In the genomic region with DNA sequence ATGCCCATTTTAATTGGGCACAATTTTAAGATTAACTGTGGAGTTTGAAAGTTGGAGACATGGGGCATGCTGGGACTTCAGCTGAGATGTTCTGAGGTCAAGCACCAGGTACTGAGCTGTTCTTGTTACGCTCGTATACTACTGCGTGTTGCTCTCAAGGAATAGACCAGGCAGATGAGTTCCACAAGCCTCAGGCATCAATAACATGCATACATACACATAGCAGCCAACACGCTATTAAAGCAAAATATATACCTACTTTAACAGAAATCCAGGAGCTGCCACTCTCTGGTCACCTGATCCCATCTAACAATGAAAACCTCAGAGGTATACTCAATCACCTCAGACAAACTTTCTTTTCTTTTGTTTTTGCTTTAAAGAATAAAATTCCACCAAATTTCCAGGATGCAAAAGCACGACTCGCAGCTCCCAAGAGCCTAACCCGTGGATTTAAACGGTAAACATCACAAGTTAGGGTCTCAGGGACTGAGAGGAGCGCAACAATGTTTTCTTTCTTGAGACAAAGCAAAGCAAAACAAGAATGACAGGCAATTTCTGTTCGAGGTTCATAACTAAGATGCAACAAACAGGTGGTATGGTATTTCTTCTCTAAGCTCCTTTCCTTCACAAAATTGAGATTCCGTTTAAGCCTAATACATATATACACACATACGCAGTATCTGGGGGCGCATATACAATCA, we compare ENCODE assay signal across 10 cellular contexts. TPM values are rescaled to one million over a fixed set of nuclear protein-coding genes. Genes with fewer than 3 reads are reported as not detected.
DNase-seq lines count a peak whose midpoint lies in the region; FAIRE-seq and TF ChIP-seq lines count a peak whose summit lies in the region.
"Had no signal": no experiment of that assay in that cellular context is flagged by ENCODE, and none has a peak within 500 bp of the region (broad histone marks: within the 10 kb centered on the region; RNA-seq: fewer than 3 reads in every experiment).

No MANE protein-coding gene starts in this region.

- H3K4me3 ChIP-seq in ACC112 (ENCODE audit: low read depth, low read length), result peak overlapping the region; percentile 90
- H3K4me3 ChIP-seq in Peyer's patch, result peak overlapping the region; percentile 3 to 45 (median 18)
- H3K4me3 ChIP-seq in osteoblast (ENCODE audit: insufficient read depth, low read length), result peak overlapping the region; percentile 86
- no peak overlapping the region for H3K4me3 ChIP-seq in WERI-Rb-1 (ENCODE audit: low read depth, low read length)
- H3K4me3 ChIP-seq: BLaER1 had no signal

- H3K27me3 ChIP-seq in ACC112 (ENCODE audit: insufficient read depth, low read length) (no peaks in the 10 kb centered on the region), Peyer's patch (no peaks in the 10 kb centered on the region), osteoblast (ENCODE audit: insufficient read depth, low read length) (no peaks in the 10 kb centered on the region), WERI-Rb-1 (ENCODE audit: insufficient read depth, low read depth, severe bottlenecking) (no peaks in the 10 kb centered on the region)

- DNase-seq in Peyer's patch (no peak), fibroblast of peridontal ligament (ENCODE audit: extremely low read depth) (peak; percentile 78), osteoblast (ENCODE audit: insufficient read length, low spot score, missing footprints) (no peak), GM19239 (ENCODE audit: insufficient read length, low spot score) (no peak), islet precursor cell (no peak), RKO (ENCODE audit: low spot score) (no peak), WERI-Rb-1 (no peak)
- DNase-seq: activated T-cell treated with anti-CD3 and anti-CD28 coated beads, Interleukin-2, amount 50 U/mL, for 1 hour had no signal

- peak overlapping the region; percentile 90 for H3K27ac ChIP-seq in ACC112 (ENCODE audit: low read depth, low read length)
- H3K27ac ChIP-seq in Peyer's patch, result peak overlapping the region in 2 of 4 donors; percentile 2 to 84
- peak overlapping the region; percentile 70 for H3K27ac ChIP-seq in osteoblast (ENCODE audit: low read depth, low read length)
- no peak overlapping the region for H3K27ac ChIP-seq in WERI-Rb-1
- H3K27ac ChIP-seq: BLaER1 had no signal

- peaks cover 63% of the 10 kb centered on the region for H3K36me3 ChIP-seq in ACC112 (ENCODE audit: insufficient read depth, low read length)
- H3K36me3 ChIP-seq in Peyer's patch, result no peaks in the 10 kb centered on the region
- peaks cover 75% of the 10 kb centered on the region for H3K36me3 ChIP-seq in osteoblast (ENCODE audit: insufficient read depth, low read length)
- no peaks in the 10 kb centered on the region for H3K36me3 ChIP-seq in WERI-Rb-1
- H3K36me3 ChIP-seq: BLaER1 had no signal

- H3K4me1 ChIP-seq in ACC112 (ENCODE audit: control insufficient read depth, insufficient read depth, low read length, unreplicated experiment), result peaks cover 45% of the 10 kb centered on the region
- no peaks in the 10 kb centered on the region for H3K4me1 ChIP-seq in Peyer's patch
- H3K4me1 ChIP-seq in osteoblast (ENCODE audit: insufficient read depth, low read length), result peaks cover 64% of the 10 kb centered on the region
- H3K4me1 ChIP-seq: BLaER1 had no signal

- peak overlapping the region; percentile 78 for H3K4me2 ChIP-seq in osteoblast (ENCODE audit: insufficient read depth, low read length)
- H3K4me2 ChIP-seq: BLaER1 had no signal

- H2AFZ ChIP-seq in ACC112 (ENCODE audit: low read length, unreplicated experiment) (no peak overlapping the region), osteoblast (ENCODE audit: low read length) (no peak overlapping the region)

- H3K79me2 ChIP-seq in ACC112 (ENCODE audit: control insufficient read depth, insufficient read depth, low read length, unreplicated experiment), result peaks cover 100% of the 10 kb centered on the region
- H3K79me2 ChIP-seq in osteoblast (ENCODE audit: insufficient read depth, low read length), result peaks cover 99% of the 10 kb centered on the region

- TF ChIP-seq CTCF in Peyer's patch (IDR thresholded peaks at IDR 0.05) (no peak), osteoblast (IDR thresholded peaks at IDR 0.05; ENCODE audit: extremely low read depth, low read depth, low read length) (no peak), WERI-Rb-1 (IDR thresholded peaks at IDR 0.05; ENCODE audit: low read depth, low read length) (no peak)

- no peak for FAIRE-seq in GM19239 (lab: Jason Lieb, UNC)

- no peak for TF ChIP-seq POLR2A in Peyer's patch (IDR thresholded peaks at IDR 0.05)

- H3K9me3 ChIP-seq in Peyer's patch (no peaks in the 10 kb centered on the region), osteoblast (ENCODE audit: low read depth, low read length) (no peaks in the 10 kb centered on the region), WERI-Rb-1 (ENCODE audit: severe bottlenecking) (no peaks in the 10 kb centered on the region)
- H3K9me3 ChIP-seq: BLaER1 had no signal

- H4K20me1 ChIP-seq in osteoblast (ENCODE audit: insufficient read depth, low read length), result peaks cover 58% of the 10 kb centered on the region
- H4K20me1 ChIP-seq: BLaER1 had no signal

RNA-seq across cellular contexts. Expression of gene BLID, which starts 16.5 kb away (rescaled TPM):
- total RNA-seq in Peyer's patch (not detected), osteoblast (18.1 and 20.0 TPM in 2 replicates)

Comparison
In these comparisons a context has a peak if more than half of its experiments do, and no peak if none do; other contexts are left out.
1. RNA of gene BLID, which starts 16.5 kb away (total RNA-seq): 18.1 to 20.0 TPM in osteoblast; not detected in Peyer's patch; every median in the first group is over 10 times any median in the second.